Comparison of ENCODE assay signal across 1 cellular context in genomic region chr15:35166730-35167359, GRCh38.
TF ChIP-seq lines count a peak whose summit lies in the region.

No MANE protein-coding gene starts in this region.

TF ChIP-seq in GM23338, 12 proteins besides CTCF, POLR2A, EP300 and RAD21 (continued from another document):
- TF ChIP-seq REST (IDR thresholded peaks at IDR 0.05; ENCODE audit: unreplicated experiment) (no peak), EZH2 (IDR thresholded peaks at IDR 0.05; ENCODE audit: low read depth, unreplicated experiment) (no peak), STAT1 (IDR thresholded peaks at IDR 0.05; ENCODE audit: unreplicated experiment) (no peak), ZNF331 (CRISPR knock-in tag; IDR thresholded peaks at IDR 0.05; ENCODE audit: low read depth) (no peak), NANOG (IDR thresholded peaks at IDR 0.05; ENCODE audit: borderline replicate concordance) (no peak), POLR2AphosphoS5 (IDR thresholded peaks at IDR 0.05; ENCODE audit: low read depth) (no peak), ETS1 (IDR thresholded peaks at IDR 0.05) (no peak), JUNB (IDR thresholded peaks at IDR 0.05; ENCODE audit: unreplicated experiment) (no peak), ZNF462 (CRISPR knock-in tag; IDR thresholded peaks at IDR 0.05) (no peak)
